Comparison of ENCODE assay signal across 6 cellular contexts in genomic region chr5:177498013-177498847, GRCh38. TPM values are rescaled to one million over a fixed set of nuclear protein-coding genes. Genes with fewer than 3 reads are reported as not detected.
DNase-seq lines count a peak whose midpoint lies in the region; ATAC-seq and TF ChIP-seq lines count a peak whose summit lies in the region.

No MANE protein-coding gene starts in this region.

- peak overlapping the region in 2 of 3 donors; percentile 54 to 55 for H3K27ac Mint-ChIP-seq in CD4-positive, CD25-positive, alpha-beta regulatory T cell

- peak overlapping the region; percentile 15 for H3K27ac ChIP-seq in CD4-positive, CD25-positive, alpha-beta regulatory T cell (ENCODE audit: insufficient read depth, low read length, poor library complexity, severe bottlenecking)
- peak overlapping the region; percentile 25 to 86 for H3K27ac ChIP-seq in testis

- no peaks in the 10 kb centered on the region for H3K9me3 Mint-ChIP-seq in CD4-positive, CD25-positive, alpha-beta regulatory T cell

- no peaks in the 10 kb centered on the region for H3K9me3 ChIP-seq in CD4-positive, CD25-positive, alpha-beta regulatory T cell (ENCODE audit: control insufficient read depth in 2 of 2, low read length in 2 of 2)
- no peaks in the 10 kb centered on the region for H3K9me3 ChIP-seq in MG63
- H3K9me3 ChIP-seq in testis, result no peaks in the 10 kb centered on the region

- peaks cover 9% of the 10 kb centered on the region for H3K27me3 Mint-ChIP-seq in CD4-positive, CD25-positive, alpha-beta regulatory T cell

- H3K36me3 Mint-ChIP-seq in CD4-positive, CD25-positive, alpha-beta regulatory T cell, result no peaks in the 10 kb centered on the region

- 5 to 10% methylated on average over 34 to 48 of the region's 48 CpGs for WGBS in testis, 2 donors

- peaks cover 0 to 29% (median 11%) of the 10 kb centered on the region in 4 donors for H3K4me1 Mint-ChIP-seq in CD4-positive, CD25-positive, alpha-beta regulatory T cell

- H3K4me3 ChIP-seq in CD4-positive, CD25-positive, alpha-beta regulatory T cell (ENCODE audit: low read depth, low read length), result peak overlapping the region; percentile 53
- H3K4me3 ChIP-seq in MG63, result peak overlapping the region; percentile 65
- H3K4me3 ChIP-seq in fibroblast of the aortic adventitia (ENCODE audit: low read depth, low read length), result peak overlapping the region; percentile 66
- peak overlapping the region; percentile 58 to 85 for H3K4me3 ChIP-seq in testis

- peaks cover 26% of the 10 kb centered on the region for H3K4me1 ChIP-seq in CD4-positive, CD25-positive, alpha-beta regulatory T cell (ENCODE audit: control insufficient read depth, insufficient read depth, low read length, poor library complexity, severe bottlenecking)
- H3K4me1 ChIP-seq in testis, result peaks cover 55% of the 10 kb centered on the region

- peak overlapping the region; percentile 81 to 96 (median 88) for H3K4me3 Mint-ChIP-seq in CD4-positive, CD25-positive, alpha-beta regulatory T cell

- TF ChIP-seq POLR2A in testis (IDR thresholded peaks at IDR 0.05), result no peak

- intact Hi-C loops in testis (cut with DNase I; ENCODE audit: low total_unique reads), result no loop called here

- TF ChIP-seq CTCF in fibroblast of the aortic adventitia (IDR thresholded peaks at IDR 0.05; ENCODE audit: insufficient read depth, low read length) (no peak), testis (IDR thresholded peaks at IDR 0.05) (no peak)

- no peaks in the 10 kb centered on the region for H3K36me3 ChIP-seq in CD4-positive, CD25-positive, alpha-beta regulatory T cell (ENCODE audit: control insufficient read depth, insufficient read depth, low read length)
- H3K36me3 ChIP-seq in MG63 (peaks cover 34% of the 10 kb centered on the region), testis (ENCODE audit: low read depth, missing control alignments) (no peaks in the 10 kb centered on the region)

- ATAC-seq in CD4-positive, CD25-positive, alpha-beta regulatory T cell (ENCODE audit: low read depth in 2 of 2), result no peak
- no peak for ATAC-seq in GM19467 (IDR thresholded peaks at IDR 0.05; ENCODE audit: unreplicated experiment)

- H3K27me3 ChIP-seq in CD4-positive, CD25-positive, alpha-beta regulatory T cell (ENCODE audit: control insufficient read depth, insufficient read depth, low read length), result peaks cover 3% of the 10 kb centered on the region
- H3K27me3 ChIP-seq in MG63, result no peaks in the 10 kb centered on the region
- H3K27me3 ChIP-seq in testis, result no peaks in the 10 kb centered on the region

- peak in 1 of 3 donors; percentile 14 for DNase-seq in CD4-positive, CD25-positive, alpha-beta regulatory T cell
- DNase-seq in MG63 (no peak), fibroblast of the aortic adventitia (ENCODE audit: low read depth) (no peak), testis (peak; percentile 44), COR-L47 (lab: John Stamatoyannopoulos, UW) (no peak)

RNA-seq across cellular contexts. Expression of gene PDLIM7, which starts 0.8 kb away (rescaled TPM):
- total RNA-seq in CD4-positive, CD25-positive, alpha-beta regulatory T cell, result 7.8 TPM
- 1 to 10 TPM; 1.6 to 2.7 (median 2.5) TPM for polyA plus RNA-seq in CD4-positive, CD25-positive, alpha-beta regulatory T cell
- total RNA-seq in MG63 (2014; rRNA removed; shearing (Covaris generic); ENCODE audit: low replicate concordance), result 77.8 and 165 TPM in 2 replicates
- total RNA-seq in fibroblast of the aortic adventitia (ENCODE audit: low replicate concordance) (13.7 and 91.4 TPM in 2 replicates), testis (100 to 1,000 TPM in 1 of 2 donors, 10 to 100 TPM in 1; 90.5 to 118 TPM)
- polyA plus RNA-seq in testis (ENCODE audit: insufficient read depth, low read depth, low replicate concordance), result 72.2 TPM

RNA-seq across cellular contexts. Expression of gene DOK3, which starts 11.4 kb away (rescaled TPM):
- 1.5 TPM for total RNA-seq in CD4-positive, CD25-positive, alpha-beta regulatory T cell
- under 1 TPM in 2 of 4 donors, not detected in 2; 0.13 to 0.17 TPM for polyA plus RNA-seq in CD4-positive, CD25-positive, alpha-beta regulatory T cell
- 0.92 TPM in 1 of 2 replicates, not detected in the other for total RNA-seq in MG63 (2014; rRNA removed; shearing (Covaris generic); ENCODE audit: low replicate concordance)
- total RNA-seq in fibroblast of the aortic adventitia (ENCODE audit: low replicate concordance) (0.99 and 1.3 TPM in 2 replicates), testis (10 to 100 TPM; 10.7 to 18.7 TPM)
- polyA plus RNA-seq in testis (ENCODE audit: insufficient read depth, low read depth, low replicate concordance), result 10.4 TPM

RNA-seq across cellular contexts. Expression of gene DDX41, which starts 18.5 kb away (rescaled TPM):
- total RNA-seq in CD4-positive, CD25-positive, alpha-beta regulatory T cell, result 73.2 TPM
- polyA plus RNA-seq in CD4-positive, CD25-positive, alpha-beta regulatory T cell, result 10 to 100 TPM; 41.8 to 48.9 (median 46.0) TPM
- total RNA-seq in MG63 (2014; rRNA removed; shearing (Covaris generic); ENCODE audit: low replicate concordance), result 125 and 127 TPM in 2 replicates
- total RNA-seq in fibroblast of the aortic adventitia (ENCODE audit: low replicate concordance) (58.5 and 138 TPM in 2 replicates), testis (100 to 1,000 TPM; 193 to 197 TPM)
- polyA plus RNA-seq in testis (ENCODE audit: insufficient read depth, low read depth, low replicate concordance), result 99.1 TPM

RNA-seq across cellular contexts. Expression of gene DBN1, which starts 24.8 kb away (rescaled TPM):
- total RNA-seq in CD4-positive, CD25-positive, alpha-beta regulatory T cell, result 2.3 TPM
- under 1 TPM in 1 of 4 donors, not detected in 3; 0.13 TPM for polyA plus RNA-seq in CD4-positive, CD25-positive, alpha-beta regulatory T cell
- 245 and 334 TPM in 2 replicates for total RNA-seq in MG63 (2014; rRNA removed; shearing (Covaris generic); ENCODE audit: low replicate concordance)
- total RNA-seq in fibroblast of the aortic adventitia (ENCODE audit: low replicate concordance) (151 and 188 TPM in 2 replicates), testis (10 to 100 TPM; 69.6 to 83.1 TPM)
- polyA plus RNA-seq in testis (ENCODE audit: insufficient read depth, low read depth, low replicate concordance), result 50.5 TPM

RNA-seq across cellular contexts. Expression of gene PRR7, which starts 51.6 kb away (rescaled TPM):
- 21.8 TPM for total RNA-seq in CD4-positive, CD25-positive, alpha-beta regulatory T cell
- 10 to 100 TPM; 10.2 to 17.0 (median 11.7) TPM for polyA plus RNA-seq in CD4-positive, CD25-positive, alpha-beta regulatory T cell
- 61.4 and 68.2 TPM in 2 replicates for total RNA-seq in MG63 (2014; rRNA removed; shearing (Covaris generic); ENCODE audit: low replicate concordance)
- total RNA-seq in fibroblast of the aortic adventitia (ENCODE audit: low replicate concordance) (2.2 and 8.8 TPM in 2 replicates), testis (10 to 100 TPM; 19.9 to 23.2 TPM)
- 2.8 TPM for polyA plus RNA-seq in testis (ENCODE audit: insufficient read depth, low read depth, low replicate concordance)
